In genomic region chr1:154867841-154868610, GRCh38 we compare ENCODE assay signal across 10 cellular contexts. TPM values are rescaled to one million over a fixed set of nuclear protein-coding genes. Genes with fewer than 3 reads are reported as not detected.
DNase-seq lines count a peak whose midpoint lies in the region; ATAC-seq, FAIRE-seq and TF ChIP-seq lines count a peak whose summit lies in the region.
"Had no signal": no experiment of that assay in that cellular context is flagged by ENCODE, and none has a peak within 500 bp of the region (broad histone marks: within the 10 kb centered on the region; RNA-seq: fewer than 3 reads in every experiment).

No MANE protein-coding gene starts in this region.

- no peak for ATAC-seq in HG02981 (IDR thresholded peaks at IDR 0.05; ENCODE audit: unreplicated experiment)
- ATAC-seq: naive thymus-derived CD4-positive, alpha-beta T cell had no signal

- peak; percentile 64 for DNase-seq in Daoy (ENCODE audit: low read depth)
- DNase-seq in NCI-H146 (lab: John Stamatoyannopoulos, UW), result peak; percentile 27
- no peak for DNase-seq in endothelial cell (ENCODE audit: low spot score)
- DNase-seq in GM12892 (ENCODE audit: insufficient read length), result no peak
- DNase-seq in T-helper 1 cell, result no peak
- DNase-seq in T-helper 2 cell, result no peak

- no peaks in the 10 kb centered on the region for H3K36me3 ChIP-seq in rectal smooth muscle tissue (ENCODE audit: control insufficient read depth, insufficient read depth, low read length)
- H3K36me3 ChIP-seq: SJSA1 had no signal

- TF ChIP-seq CTCF in endothelial cell (IDR thresholded peaks at IDR 0.05; ENCODE audit: unreplicated experiment), result no peak

- H3K9me3 Mint-ChIP-seq in endothelial cell (ENCODE audit: unreplicated experiment), result no peaks in the 10 kb centered on the region
- H3K9me3 Mint-ChIP-seq: naive thymus-derived CD4-positive, alpha-beta T cell had no signal

- H3K27me3 ChIP-seq in rectal smooth muscle tissue (ENCODE audit: control insufficient read depth, insufficient read depth, low read length), result peaks cover 8% of the 10 kb centered on the region

- H3K4me3 ChIP-seq in rectal smooth muscle tissue (ENCODE audit: low read length), result peak overlapping the region; percentile 60
- H3K4me3 ChIP-seq: SJSA1 had no signal

- peaks cover 12% of the 10 kb centered on the region for H3K27me3 Mint-ChIP-seq in endothelial cell (ENCODE audit: unreplicated experiment)

- peak overlapping the region; percentile 33 for H3K27ac ChIP-seq in rectal smooth muscle tissue (ENCODE audit: low read depth, low read length)
- H3K27ac ChIP-seq: SJSA1 had no signal

- TF ChIP-seq POLR2A in GM12892 (IDR thresholded peaks at IDR 0.05; ENCODE audit: low read depth, low read length), result no peak

- H3K27ac Mint-ChIP-seq in endothelial cell (ENCODE audit: unreplicated experiment), result peak overlapping the region; percentile 82

- H3K36me3 Mint-ChIP-seq in endothelial cell (ENCODE audit: low read depth, unreplicated experiment), result peaks cover 7% of the 10 kb centered on the region

- peaks cover 6% of the 10 kb centered on the region for H3K4me1 ChIP-seq in rectal smooth muscle tissue (ENCODE audit: control insufficient read depth, insufficient read depth, low read length)

- FAIRE-seq in GM12892 (lab: Jason Lieb, UNC), result no peak

- peak overlapping the region; percentile 90 for H3K4me3 Mint-ChIP-seq in endothelial cell (ENCODE audit: unreplicated experiment)

- H3K9ac ChIP-seq in rectal smooth muscle tissue (ENCODE audit: low read length), result no peak overlapping the region

- H3K4me1 Mint-ChIP-seq in endothelial cell (ENCODE audit: unreplicated experiment), result peaks cover 65% of the 10 kb centered on the region

RNA-seq across cellular contexts. Expression of gene KCNN3, which starts 2.1 kb away (rescaled TPM):
- 9.1 and 16.8 TPM in 2 replicates for total RNA-seq in Daoy (2014; rRNA removed; shearing (Covaris generic))
- 17.3 TPM for total RNA-seq in endothelial cell (ENCODE audit: unreplicated experiment)
- polyA plus RNA-seq in GM12892 (2012; ENCODE audit: missing spikeins), result 13.0 TPM
- total RNA-seq: SJSA1 had no signal
- polyA plus RNA-seq: naive thymus-derived CD4-positive, alpha-beta T cell had no signal

Comparison
In these comparisons a context has a peak if more than half of its experiments do, and no peak if none do; other contexts are left out.
1. DNase-seq: peak in Daoy (single experiment) and NCI-H146 (single experiment); none in endothelial cell (single experiment), GM12892 (single experiment), T-helper 1 cell (0 of 5) and T-helper 2 cell (0 of 5).